In genomic region chr2:157922815-157923214, GRCh38 we compare ENCODE assay signal across 27 cellular contexts.
"Had no signal": no experiment of that assay in that cellular context is flagged by ENCODE, and none has a peak within 500 bp of the region (broad histone marks: within the 10 kb centered on the region; RNA-seq: fewer than 3 reads in every experiment).

No MANE protein-coding gene starts in this region.

- H3K4me3 Mint-ChIP-seq: effector memory CD8-positive, alpha-beta T cell; immature natural killer cell; natural killer cell; stimulated activated naive CD8-positive, alpha-beta T cell treated with anti-CD3 and anti-CD28 coated beads, Interleukin-15, amount 100 ng/mL, for 72 hours had no signal

- H3K9me3 Mint-ChIP-seq: effector memory CD8-positive, alpha-beta T cell; immature natural killer cell; natural killer cell; stimulated activated naive CD8-positive, alpha-beta T cell treated with anti-CD3 and anti-CD28 coated beads, Interleukin-15, amount 100 ng/mL, for 72 hours had no signal

- H3K4me1 Mint-ChIP-seq: immature natural killer cell; natural killer cell; stimulated activated naive CD8-positive, alpha-beta T cell treated with anti-CD3 and anti-CD28 coated beads, Interleukin-15, amount 100 ng/mL, for 72 hours had no signal

- H3K27ac Mint-ChIP-seq: effector memory CD8-positive, alpha-beta T cell; immature natural killer cell; natural killer cell; stimulated activated naive CD8-positive, alpha-beta T cell treated with anti-CD3 and anti-CD28 coated beads, Interleukin-15, amount 100 ng/mL, for 72 hours had no signal

- H3K9me3 ChIP-seq: esophagus squamous epithelium, lower lobe of right lung, ovary, psoas muscle, right lobe of liver, suprapubic skin, thyroid gland, vagina had no signal

- H3K4me3 ChIP-seq: coronary artery, esophagus squamous epithelium, lower lobe of right lung, ovary, psoas muscle, right lobe of liver, suprapubic skin, thyroid gland, vagina had no signal

- ATAC-seq: effector memory CD8-positive, alpha-beta T cell; left ventricle myocardium superior; lower lobe of right lung; natural killer cell; psoas muscle; right lobe of liver; stimulated activated naive CD8-positive, alpha-beta T cell treated with anti-CD3 and anti-CD28 coated beads, Interleukin-15, amount 100 ng/mL, for 72 hours had no signal

- H3K4me1 ChIP-seq: esophagus squamous epithelium, lower lobe of right lung, psoas muscle, right lobe of liver, suprapubic skin, thyroid gland, vagina had no signal

- H3K36me3 ChIP-seq: esophagus squamous epithelium, lower lobe of right lung, ovary, right lobe of liver, suprapubic skin, thyroid gland, vagina had no signal

- H3K27me3 ChIP-seq: esophagus squamous epithelium, ovary, right lobe of liver, suprapubic skin, thyroid gland, vagina had no signal

- DNase-seq: dermis blood vessel endothelial cell; effector memory CD8-positive, alpha-beta T cell; erythroblast; esophagus squamous epithelium; hypothalamus; immature natural killer cell; islet precursor cell; kidney glomerular epithelial cell; left ventricle myocardium superior; lower lobe of right lung; natural killer cell; occipital lobe; ovary; posterior cingulate gyrus; psoas muscle; retina; right lobe of liver; small intestine; stimulated activated CD4-positive, alpha-beta T cell treated with anti-CD3 and anti-CD28 coated beads, Interleukin-15, amount 100 ng/mL, for 24 hours; stimulated activated CD4-positive, alpha-beta T cell treated with anti-CD3 and anti-CD28 coated beads, Interleukin-2, amount 100 ng/mL, for 48 hours; stimulated activated naive CD4-positive, alpha-beta T cell; stimulated activated naive CD8-positive, alpha-beta T cell treated with anti-CD3 and anti-CD28 coated beads, Interleukin-15, amount 100 ng/mL, for 72 hours; thyroid gland; trophoblast cell had no signal

- H3K27ac ChIP-seq: coronary artery, esophagus squamous epithelium, lower lobe of right lung, ovary, psoas muscle, right lobe of liver, suprapubic skin, thyroid gland, vagina had no signal

- H3K36me3 Mint-ChIP-seq: immature natural killer cell, natural killer cell had no signal
